Comparison of ENCODE assay signal across 8 cellular contexts in the genomic region with DNA sequence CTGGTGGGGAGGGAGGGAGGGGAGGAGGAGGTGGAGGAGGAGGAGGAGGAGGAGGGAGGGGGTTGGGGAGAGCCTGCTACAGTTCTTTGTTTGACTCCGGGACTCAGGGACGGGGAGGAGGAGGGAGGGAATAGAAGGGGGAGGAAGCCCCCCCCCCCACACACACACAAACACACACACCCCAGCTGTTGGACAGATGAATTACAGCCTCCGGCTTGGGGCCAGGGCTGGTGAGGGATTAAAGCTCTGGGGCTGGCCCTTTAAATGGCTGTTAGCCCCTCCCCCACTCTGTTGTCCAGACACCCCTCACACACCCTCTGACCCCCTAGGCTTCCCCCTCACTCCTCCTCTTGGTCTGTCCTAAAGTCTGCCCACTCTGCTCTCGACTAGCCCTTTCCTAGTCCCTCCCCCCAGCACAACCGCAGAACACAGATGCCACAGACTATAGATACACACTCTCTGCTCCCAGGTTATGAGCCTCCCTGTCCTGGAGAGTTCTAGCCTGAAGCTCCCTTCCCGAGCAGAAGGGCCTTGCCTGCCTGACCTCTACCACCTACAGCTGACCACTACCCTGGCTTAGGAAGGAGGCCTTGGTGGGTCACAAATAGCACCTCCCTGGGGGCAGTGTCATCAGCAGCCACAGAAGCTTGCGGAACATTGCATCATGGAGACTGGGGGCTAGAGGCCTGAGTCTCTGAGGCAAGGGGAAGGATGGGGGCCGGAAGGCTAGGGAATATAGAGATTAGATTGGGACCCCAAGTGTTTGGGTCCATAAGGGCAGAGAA. TPM values are rescaled to one million over a fixed set of nuclear protein-coding genes. Genes with fewer than 3 reads are reported as not detected.
A peak's percentile ranks its signal among the peaks of the same experiment; 100 is the strongest.
DNase-seq lines count a peak whose midpoint lies in the region; ATAC-seq and TF ChIP-seq lines count a peak whose summit lies in the region.

No MANE protein-coding gene starts in this region.

- TF ChIP-seq CTCF in SK-N-SH (IDR thresholded peaks at IDR 0.05) = no peak

- peaks cover 3% of the 10 kb centered on the region for H3K27me3 Mint-ChIP-seq in activated CD4-positive, alpha-beta memory T cell treated with anti-CD3 and anti-CD28 coated beads, Interleukin-2, amount 10 ng/mL, durations not matched to agents 7 days and 5 days

- 38% methylated on average over 7 of the region's 8 CpGs for WGBS in SK-N-SH (ENCODE audit: low lambda C conversion rate)

- H3K4me3 Mint-ChIP-seq in activated CD4-positive, alpha-beta memory T cell treated with anti-CD3 and anti-CD28 coated beads, Interleukin-2, amount 10 ng/mL, durations not matched to agents 7 days and 5 days = peak overlapping the region; percentile 15

- H3K4me2 ChIP-seq in SK-N-SH = peak overlapping the region; percentile 92

- H3K36me3 ChIP-seq in SK-N-SH (replicated peaks in 1 of 2; ENCODE audit: control insufficient read depth in 1 of 2, insufficient read depth in 2 of 2, low read length in 1 of 2) = peaks cover 5 to 14% of the 10 kb centered on the region in 2 experiments

- TF ChIP-seq EP300 in SK-N-SH (IDR thresholded peaks at IDR 0.05; ENCODE audit: borderline replicate concordance in 1 of 2, low read depth in 1 of 2, low read length in 1 of 2) = no peak

- no peaks in the 10 kb centered on the region for H3K27me3 ChIP-seq in SK-N-SH (ENCODE audit: insufficient read depth)

- H3K9ac ChIP-seq in SK-N-SH = peak overlapping the region; percentile 40; the same call in 1 of the 2 replicates

- H3K79me2 ChIP-seq in SK-N-SH (ENCODE audit: insufficient read depth) = peaks cover 48% of the 10 kb centered on the region

- no peak for TF ChIP-seq RAD21 in SK-N-SH (IDR thresholded peaks at IDR 0.05; ENCODE audit: low read length)

- peak overlapping the region; percentile 98 to 100; a peak in 3 of 4 replicates for H3K27ac ChIP-seq in SK-N-SH (ENCODE audit: low read depth in 2 of 2, low read length in 1 of 2)

- H2AFZ ChIP-seq in SK-N-SH (ENCODE audit: low read depth) = no peak overlapping the region

- H4K20me1 ChIP-seq in SK-N-SH (ENCODE audit: insufficient read depth) = peaks cover 31% of the 10 kb centered on the region

- peak overlapping the region; percentile 40 to 51 for H3K4me3 ChIP-seq in SK-N-SH (ENCODE audit: low read depth in 2 of 2, low read length in 1 of 2)

- H3K9me3 ChIP-seq in SK-N-SH = no peaks in the 10 kb centered on the region

- peaks cover 62% of the 10 kb centered on the region for H3K4me1 Mint-ChIP-seq in activated CD4-positive, alpha-beta memory T cell treated with anti-CD3 and anti-CD28 coated beads, Interleukin-2, amount 10 ng/mL, durations not matched to agents 7 days and 5 days

- H3K4me1 ChIP-seq in SK-N-SH (ENCODE audit: control insufficient read depth in 1 of 2, insufficient read depth in 2 of 2, low read depth in 1 of 2, low read length in 1 of 2) = peaks cover 29 to 37% of the 10 kb centered on the region in 2 experiments

- H3K9me3 Mint-ChIP-seq in activated CD4-positive, alpha-beta memory T cell treated with anti-CD3 and anti-CD28 coated beads, Interleukin-2, amount 10 ng/mL, durations not matched to agents 7 days and 5 days = no peaks in the 10 kb centered on the region

- no peaks in the 10 kb centered on the region for H3K9me2 ChIP-seq in SK-N-SH

- peak; percentile 71 for DNase-seq in SK-N-SH
- DNase-seq in NCI-H146 (lab: John Stamatoyannopoulos, UW) = peak; percentile 76
- DNase-seq in activated CD4-positive, alpha-beta memory T cell treated with anti-CD3 and anti-CD28 coated beads, Interleukin-2, amount 10 ng/mL, durations not matched to agents 7 days and 5 days = no peak
- DNase-seq in globus pallidus (ENCODE audit: low spot score) = peak; percentile 73
- peak; percentile 43 for DNase-seq in pons (ENCODE audit: low spot score)
- DNase-seq in NK-92 treated with Interleukin-12 subunit alpha and Interleukin-12 subunit beta, amount 100 ng/mL, for 24 hours (lab: John Stamatoyannopoulos, UW) = no peak

- peaks cover 12% of the 10 kb centered on the region for H3K36me3 Mint-ChIP-seq in activated CD4-positive, alpha-beta memory T cell treated with anti-CD3 and anti-CD28 coated beads, Interleukin-2, amount 10 ng/mL, durations not matched to agents 7 days and 5 days (ENCODE audit: low read depth)

- CTCF ChIA-PET in SK-N-SH (lab: Yijun Ruan, JAX) = interaction anchor here (0.8 to 3.1 kb wide), 13 partner anchors 13 to 301 kb away, joined by 3 to 15 read pairs (median 5); partner anchors contain the start of genes TP53 and WRAP53
- CTCF ChIA-PET in activated CD4-positive, alpha-beta memory T cell treated with anti-CD3 and anti-CD28 coated beads, Interleukin-2, amount 10 ng/mL, durations not matched to agents 7 days and 5 days (lab: Charles Lee) = interaction anchor here (0.8 to 0.9 kb wide), 2 partner anchors 14 to 19 kb away, joined by 3 read pairs; partner anchors contain the start of gene NAA38

- peaks cover 50% of the 10 kb centered on the region for H3F3A ChIP-seq in SK-N-SH (replicated peaks; ENCODE audit: insufficient read depth)

- peak overlapping the region; percentile 45 for H3K27ac Mint-ChIP-seq in activated CD4-positive, alpha-beta memory T cell treated with anti-CD3 and anti-CD28 coated beads, Interleukin-2, amount 10 ng/mL, durations not matched to agents 7 days and 5 days

- POLR2A ChIA-PET in SK-N-SH (lab: Yijun Ruan, JAX) = interaction anchor here (1.0 to 3.1 kb wide), 4 partner anchors 12 to 151 kb away, joined by 3 to 17 read pairs (median 6); partner anchors contain the start of genes CYB5D1, DNAH2, NAA38 and TP53
- POLR2A ChIA-PET in activated CD4-positive, alpha-beta memory T cell treated with anti-CD3 and anti-CD28 coated beads, Interleukin-2, amount 10 ng/mL, durations not matched to agents 7 days and 5 days (lab: Charles Lee) = interaction anchor here (0.5 to 6.4 kb wide), 4 partner anchors 10 to 335 kb away, joined by 3 to 30 read pairs (median 4); no protein-coding TSS in a partner anchor

- no peak for ATAC-seq in SK-N-SH treated with all-trans-retinoic acid at 6 μM for 48 hours
- no peak for ATAC-seq in HG03439 (IDR thresholded peaks at IDR 0.05; ENCODE audit: unreplicated experiment)

TF ChIP-seq in SK-N-SH, 30 proteins besides CTCF, POLR2A, EP300 and RAD21 (continues in another document):
- TF ChIP-seq, protein P1, sequence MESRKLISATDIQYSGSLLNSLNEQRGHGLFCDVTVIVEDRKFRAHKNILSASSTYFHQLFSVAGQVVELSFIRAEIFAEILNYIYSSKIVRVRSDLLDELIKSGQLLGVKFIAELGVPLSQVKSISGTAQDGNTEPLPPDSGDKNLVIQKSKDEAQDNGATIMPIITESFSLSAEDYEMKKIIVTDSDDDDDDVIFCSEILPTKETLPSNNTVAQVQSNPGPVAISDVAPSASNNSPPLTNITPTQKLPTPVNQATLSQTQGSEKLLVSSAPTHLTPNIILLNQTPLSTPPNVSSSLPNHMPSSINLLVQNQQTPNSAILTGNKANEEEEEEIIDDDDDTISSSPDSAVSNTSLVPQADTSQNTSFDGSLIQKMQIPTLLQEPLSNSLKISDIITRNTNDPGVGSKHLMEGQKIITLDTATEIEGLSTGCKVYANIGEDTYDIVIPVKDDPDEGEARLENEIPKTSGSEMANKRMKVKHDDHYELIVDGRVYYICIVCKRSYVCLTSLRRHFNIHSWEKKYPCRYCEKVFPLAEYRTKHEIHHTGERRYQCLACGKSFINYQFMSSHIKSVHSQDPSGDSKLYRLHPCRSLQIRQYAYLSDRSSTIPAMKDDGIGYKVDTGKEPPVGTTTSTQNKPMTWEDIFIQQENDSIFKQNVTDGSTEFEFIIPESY (IDR thresholded peaks at IDR 0.05; ENCODE audit: borderline replicate concordance, low read depth) = no peak

TF ChIP-seq in SK-N-SH treated with all-trans-retinoic acid at 6 μM for 48 hours, 23 proteins besides CTCF, POLR2A, EP300 and RAD21 (continues in another document):
- no peak for TF ChIP-seq ISL1 (CRISPR knock-in tag; IDR thresholded peaks at IDR 0.05)
- no peak for TF ChIP-seq OSR1 (CRISPR knock-in tag; IDR thresholded peaks at IDR 0.05)
- TF ChIP-seq ARNTL (CRISPR knock-in tag; IDR thresholded peaks at IDR 0.05; ENCODE audit: borderline replicate concordance, low read depth) = no peak
- TF ChIP-seq ZFP30 (CRISPR knock-in tag; IDR thresholded peaks at IDR 0.05) = no peak
- no peak for TF ChIP-seq GLIS3 (CRISPR knock-in tag; IDR thresholded peaks at IDR 0.05)
- TF ChIP-seq SNAI2 (CRISPR knock-in tag; IDR thresholded peaks at IDR 0.05) = no peak
- no peak for TF ChIP-seq TOX (CRISPR knock-in tag; IDR thresholded peaks at IDR 0.05; ENCODE audit: borderline replicate concordance)
- no peak for TF ChIP-seq ZNF8 (CRISPR knock-in tag; IDR thresholded peaks at IDR 0.05)
- no peak for TF ChIP-seq ZNF70 (CRISPR knock-in tag; IDR thresholded peaks at IDR 0.05)
- TF ChIP-seq TCF4 (CRISPR knock-in tag; IDR thresholded peaks at IDR 0.05; ENCODE audit: borderline replicate concordance) = no peak
- TF ChIP-seq ZFP3 (CRISPR knock-in tag; IDR thresholded peaks at IDR 0.05) = no peak

RNA-seq across cellular contexts. Expression of gene KDM6B, which starts 4.5 kb away (rescaled TPM):
- 1.4 and 2.6 TPM in 2 replicates for polyA plus RNA-seq in SK-N-SH (2012; rRNA removed)
- 1.5 and 2.1 TPM in 2 replicates for polyA plus RNA-seq in SK-N-SH (2012; cell fraction: cytosol; rRNA removed)
- 12.6 and 12.7 TPM in 2 replicates for polyA plus RNA-seq in SK-N-SH (2012; cell fraction: nucleus; rRNA removed)
- total RNA-seq in activated CD4-positive, alpha-beta memory T cell treated with anti-CD3 and anti-CD28 coated beads, Interleukin-2, amount 10 ng/mL, durations not matched to agents 7 days and 5 days = 10 to 100 TPM; 20.9 to 23.7 TPM

RNA-seq across cellular contexts. Expression of gene TMEM88, which starts 16.4 kb away (rescaled TPM):
- polyA plus RNA-seq in SK-N-SH (2012; rRNA removed) = 0.83 and 1.2 TPM in 2 replicates
- polyA plus RNA-seq in SK-N-SH (2012; cell fraction: cytosol; rRNA removed) = 0.18 and 0.53 TPM in 2 replicates
- polyA plus RNA-seq in SK-N-SH (2012; cell fraction: nucleus; rRNA removed) = 10.9 and 14.0 TPM in 2 replicates
- 1 to 10 TPM in 1 of 2 experiments, under 1 TPM in 1; 0.78 to 1.5 TPM for total RNA-seq in activated CD4-positive, alpha-beta memory T cell treated with anti-CD3 and anti-CD28 coated beads, Interleukin-2, amount 10 ng/mL, durations not matched to agents 7 days and 5 days

RNA-seq across cellular contexts. Expression of gene NAA38, which starts 18.9 kb away (rescaled TPM):
- 133 and 202 TPM in 2 replicates for polyA plus RNA-seq in SK-N-SH (2012; rRNA removed)
- 105 and 121 TPM in 2 replicates for polyA plus RNA-seq in SK-N-SH (2012; cell fraction: cytosol; rRNA removed)
- polyA plus RNA-seq in SK-N-SH (2012; cell fraction: nucleus; rRNA removed) = 74.0 and 122 TPM in 2 replicates
- 10 to 100 TPM; 69.8 to 76.9 TPM for total RNA-seq in activated CD4-positive, alpha-beta memory T cell treated with anti-CD3 and anti-CD28 coated beads, Interleukin-2, amount 10 ng/mL, durations not matched to agents 7 days and 5 days

RNA-seq across cellular contexts. Expression of gene CYB5D1, which starts 19.3 kb away (rescaled TPM):
- polyA plus RNA-seq in SK-N-SH (2012; rRNA removed) = 8.8 and 9.8 TPM in 2 replicates
- polyA plus RNA-seq in SK-N-SH (2012; cell fraction: cytosol; rRNA removed) = 8.5 and 9.4 TPM in 2 replicates
- 11.6 and 16.8 TPM in 2 replicates for polyA plus RNA-seq in SK-N-SH (2012; cell fraction: nucleus; rRNA removed)
- total RNA-seq in activated CD4-positive, alpha-beta memory T cell treated with anti-CD3 and anti-CD28 coated beads, Interleukin-2, amount 10 ng/mL, durations not matched to agents 7 days and 5 days = 1 to 10 TPM; 5.3 to 7.5 TPM

RNA-seq across cellular contexts. Expression of gene CHD3, which starts 50.1 kb away (rescaled TPM):
- polyA plus RNA-seq in SK-N-SH (2012; rRNA removed) = 55.2 and 56.2 TPM in 2 replicates
- polyA plus RNA-seq in SK-N-SH (2012; cell fraction: cytosol; rRNA removed) = 26.4 and 34.7 TPM in 2 replicates
- 200 and 219 TPM in 2 replicates for polyA plus RNA-seq in SK-N-SH (2012; cell fraction: nucleus; rRNA removed)
- 100 to 1,000 TPM; 127 to 131 TPM for total RNA-seq in activated CD4-positive, alpha-beta memory T cell treated with anti-CD3 and anti-CD28 coated beads, Interleukin-2, amount 10 ng/mL, durations not matched to agents 7 days and 5 days

Comparison
In these comparisons a context has a peak if more than half of its experiments do, and no peak if none do; other contexts are left out.
1. DNase-seq: peak in SK-N-SH (single experiment), NCI-H146 (single experiment), globus pallidus (single experiment) and pons (single experiment); none in activated CD4-positive, alpha-beta memory T cell treated with anti-CD3 and anti-CD28 coated beads, Interleukin-2, amount 10 ng/mL, durations not matched to agents 7 days and 5 days (single experiment) and NK-92 treated with Interleukin-12 subunit alpha and Interleukin-12 subunit beta, amount 100 ng/mL, for 24 hours (single experiment).